Comparison of ENCODE assay signal across 1 cellular context in genomic region chr6:119284861-119285521, GRCh38.
TF ChIP-seq lines count a peak whose summit lies in the region.

No MANE protein-coding gene starts in this region.

TF ChIP-seq in K562, 482 proteins besides CTCF, POLR2A, EP300 and RAD21 (continued from another document):
- TF ChIP-seq ELK3 (CRISPR knock-in tag; IDR thresholded peaks at IDR 0.05) (no peak), BACH1 (tag; IDR thresholded peaks at IDR 0.05) (no peak), CHAMP1 (IDR thresholded peaks at IDR 0.05) (no peak), SIRT6 (IDR thresholded peaks at IDR 0.05; ENCODE audit: low read depth, low read length) (no peak), TAF15 (IDR thresholded peaks at IDR 0.05; ENCODE audit: low read depth, low read length) (no peak), XRCC3 (IDR thresholded peaks at IDR 0.05) (no peak), ZBTB49 (CRISPR knock-in tag; IDR thresholded peaks at IDR 0.05; ENCODE audit: borderline replicate concordance) (no peak), MYNN (IDR thresholded peaks at IDR 0.05) (no peak), MYNN (CRISPR knock-in tag; IDR thresholded peaks at IDR 0.05) (no peak), ZBTB26 (CRISPR knock-in tag; IDR thresholded peaks at IDR 0.05) (no peak), SMARCA5 (IDR thresholded peaks at IDR 0.05) (no peak), SRSF1 (IDR thresholded peaks at IDR 0.05; ENCODE audit: low read depth, low read length) (no peak), RBFOX2 (IDR thresholded peaks at IDR 0.05; ENCODE audit: low read depth, low read length) (no peak), KDM5B (IDR thresholded peaks at IDR 0.05; ENCODE audit: insufficient replicate concordance, low read depth, low read length) (no peak), ZNF766 (CRISPR knock-in tag; conservative IDR thresholded peaks at IDR 0.05) (peak; percentile 53; the same call in 1 of the 2 replicates), ZNF354B (CRISPR knock-in tag; IDR thresholded peaks at IDR 0.05) (no peak), TRIM28 (IDR thresholded peaks at IDR 0.05) (peak; percentile 57; the same call in 1 of the 2 replicates), ELF1 (tag; IDR thresholded peaks at IDR 0.05) (no peak), AFF4 (CRISPR knock-in tag; IDR thresholded peaks at IDR 0.05) (no peak), ARID3A (IDR thresholded peaks at IDR 0.05; ENCODE audit: borderline replicate concordance, low read depth, low read length) (no peak), ZNF639 (CRISPR knock-in tag; conservative IDR thresholded peaks at IDR 0.05 in 1 of 2, IDR thresholded peaks at IDR 0.05 in 1 of 2) (no peak), ATF6 (CRISPR knock-in tag; IDR thresholded peaks at IDR 0.05) (no peak), ZNF384 (IDR thresholded peaks at IDR 0.05; ENCODE audit: low read depth, low read length) (peak; percentile 96), SFPQ (IDR thresholded peaks at IDR 0.05; ENCODE audit: low read depth, low read length) (no peak), ZNF316 (IDR thresholded peaks at IDR 0.05) (peak; percentile 80), ZNF785 (CRISPR knock-in tag; IDR thresholded peaks at IDR 0.05) (no peak), ZMIZ1 (IDR thresholded peaks at IDR 0.05; ENCODE audit: low read depth in 2 of 2, low read length in 2 of 2) (no peak), U2AF1 (optimal IDR thresholded peaks at IDR 0.05; ENCODE audit: low read depth, low read length) (no peak), CREB1 (IDR thresholded peaks at IDR 0.05) (no peak), CREB1 (CRISPR knock-in tag; IDR thresholded peaks at IDR 0.05) (no peak), YY1 (IDR thresholded peaks at IDR 0.05; ENCODE audit: borderline replicate concordance in 1 of 3, control insufficient read depth in 1 of 3, extremely low read depth in 1 of 3, insufficient read depth in 3 of 3, insufficient read length in 1 of 3, insufficient replicate concordance in 2 of 3, low read depth in 1 of 3, low read length in 2 of 3) (peak in 1 of 3 experiments; percentile 35), TRIM24 (IDR thresholded peaks at IDR 0.05) (peak in 1 of 2 experiments; percentile 72; a peak in 1 of 4 replicates), NCOA1 (IDR thresholded peaks at IDR 0.05; ENCODE audit: low read depth) (no peak), ZNF696 (CRISPR knock-in tag; conservative IDR thresholded peaks at IDR 0.05) (no peak)
